Comparison of ENCODE assay signal across 19 cellular contexts in the genomic region with DNA sequence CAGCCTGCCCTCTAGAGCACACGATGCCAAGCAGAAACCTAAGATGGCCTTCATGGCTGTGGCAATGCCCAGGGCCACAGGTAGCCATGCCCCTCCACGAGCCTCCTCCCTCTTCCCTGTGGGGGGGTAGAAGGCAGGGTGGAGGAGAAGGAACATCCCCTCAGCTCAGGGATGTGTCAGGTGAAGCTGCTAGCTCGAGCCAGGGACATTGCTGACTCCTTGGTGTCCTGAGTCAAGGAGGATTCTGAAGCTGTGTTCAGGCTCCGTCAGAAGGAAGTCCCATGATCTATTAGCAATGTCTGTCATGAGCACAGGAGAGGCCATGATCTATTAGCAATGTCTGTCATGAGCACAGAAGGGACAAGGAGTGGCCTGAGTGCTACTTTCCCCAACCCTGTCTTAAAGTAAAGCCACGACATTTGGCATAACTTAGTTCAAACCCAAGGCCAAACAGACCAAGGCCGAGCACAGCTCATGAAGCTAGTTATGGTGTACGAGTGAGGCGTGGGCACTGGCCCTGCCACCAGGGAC.
"Had no signal": no experiment of that assay in that cellular context is flagged by ENCODE, and none has a peak within 500 bp of the region (broad histone marks: within the 10 kb centered on the region; RNA-seq: fewer than 3 reads in every experiment).

No MANE protein-coding gene starts in this region.

- H3K4me1 ChIP-seq: lower lobe of right lung, thyroid gland, uterus had no signal

- H2AFZ ChIP-seq: hepatocyte had no signal

- FAIRE-seq: islet of Langerhans had no signal

- H3K4me2 ChIP-seq: hepatocyte had no signal

- H3K36me3 Mint-ChIP-seq: activated naive CD4-positive, alpha-beta T cell treated with anti-CD3 and anti-CD28 coated beads, Interleukin-2, amount 50 U/mL, for 72 hours; natural killer cell treated with Interleukin-12 subunit alpha and Interleukin-12 subunit beta and Interleukin-15 and Interleukin-18, amount 100 ng/mL, for 72 hours had no signal

- H3K4me3 Mint-ChIP-seq: effector memory CD8-positive, alpha-beta T cell; natural killer cell treated with Interleukin-12 subunit alpha and Interleukin-12 subunit beta and Interleukin-15 and Interleukin-18, amount 100 ng/mL, for 72 hours had no signal

- H3K9me3 ChIP-seq: lower lobe of right lung, thyroid gland, uterus had no signal

- H3K27ac ChIP-seq: hepatocyte, lower lobe of right lung, thyroid gland, uterus, WERI-Rb-1 had no signal

- H3K27ac Mint-ChIP-seq: effector memory CD8-positive, alpha-beta T cell; natural killer cell treated with Interleukin-12 subunit alpha and Interleukin-12 subunit beta and Interleukin-15 and Interleukin-18, amount 100 ng/mL, for 72 hours had no signal

- DNase-seq: activated CD4-positive, alpha-beta T cell treated with anti-CD3 and anti-CD28 coated beads for 1 hour; activated CD4-positive, alpha-beta T cell treated with anti-CD3 and anti-CD28 coated beads, Interleukin-2, amount 50 U/mL, for 4 hours; activated gamma-delta T cell treated with Interleukin-2 at 50 U/mL for 16 hours; effector memory CD8-positive, alpha-beta T cell; left colon; lower lobe of right lung; nucleus accumbens; retina; stimulated activated CD4-positive, alpha-beta T cell treated with anti-CD3 and anti-CD28 coated beads, Interleukin-12 subunit alpha, Interleukin-12 subunit beta, amount 100 ng/mL, for 4 hours; stimulated activated CD4-positive, alpha-beta T cell treated with anti-CD3 and anti-CD28 coated beads, Interleukin-1b, Interleukin-23, amount 100 ng/mL, for 48 hours; stimulated activated CD8-positive, alpha-beta memory T cell treated with anti-CD3 and anti-CD28 coated beads, Interleukin-4, amount 100 ng/mL, for 48 hours; stimulated activated naive CD4-positive, alpha-beta T cell; thyroid gland; uterus; WERI-Rb-1 had no signal

- H3K27me3 ChIP-seq: hepatocyte, thyroid gland, uterus had no signal

- H3K4me3 ChIP-seq: hepatocyte, lower lobe of right lung, thyroid gland, uterus had no signal

- H3K36me3 ChIP-seq: lower lobe of right lung, uterus, WERI-Rb-1 had no signal

- H3K9me3 Mint-ChIP-seq: activated naive CD4-positive, alpha-beta T cell treated with anti-CD3 and anti-CD28 coated beads, Interleukin-2, amount 50 U/mL, for 72 hours; effector memory CD8-positive, alpha-beta T cell; natural killer cell treated with Interleukin-12 subunit alpha and Interleukin-12 subunit beta and Interleukin-15 and Interleukin-18, amount 100 ng/mL, for 72 hours had no signal

- H3K79me2 ChIP-seq: hepatocyte had no signal

- ATAC-seq: activated naive CD4-positive, alpha-beta T cell treated with anti-CD3 and anti-CD28 coated beads, Interleukin-2, amount 50 U/mL, for 72 hours; effector memory CD8-positive, alpha-beta T cell; left colon; lower lobe of right lung had no signal
